1 cellular context compared by ENCODE assay signal in the genomic region with DNA sequence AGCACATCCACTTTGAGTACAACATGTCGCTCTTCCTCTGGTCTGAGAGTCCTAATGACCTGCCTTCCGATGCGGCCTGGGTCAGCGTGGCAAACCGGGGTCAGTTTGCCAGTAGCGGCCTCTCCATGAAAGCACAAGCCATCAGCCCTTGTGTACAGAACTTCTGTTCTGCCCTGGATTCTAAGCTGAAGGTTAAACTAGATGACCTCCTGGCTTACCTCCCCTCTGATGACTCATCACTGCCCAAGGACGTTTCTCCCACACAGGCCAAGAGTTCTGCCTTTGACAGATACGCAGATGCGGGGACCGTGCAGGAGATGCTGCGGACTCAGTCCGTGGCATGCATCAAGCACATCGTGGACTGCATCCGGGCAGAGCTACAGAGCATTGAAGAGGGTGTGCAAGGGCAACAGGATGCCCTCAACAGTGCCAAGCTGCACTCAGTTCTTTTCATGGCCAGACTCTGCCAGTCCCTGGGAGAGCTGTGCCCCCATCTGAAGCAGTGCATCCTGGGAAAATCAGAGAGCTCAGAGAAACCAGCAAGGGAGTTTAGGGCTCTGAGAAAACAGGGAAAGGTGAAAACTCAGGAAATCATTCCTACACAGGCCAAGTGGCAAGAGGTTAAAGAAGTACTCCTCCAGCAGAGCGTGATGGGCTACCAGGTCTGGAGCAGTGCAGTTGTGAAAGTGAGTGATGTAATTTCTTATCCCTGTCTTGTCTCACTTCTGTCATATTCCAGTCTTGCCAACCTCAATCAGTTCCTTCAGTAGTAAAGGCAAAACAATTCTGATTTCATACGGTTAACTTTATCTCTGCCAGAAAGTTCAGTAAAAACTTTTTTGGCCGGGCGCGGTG.
TF ChIP-seq lines count a peak whose summit lies in the region.

No MANE protein-coding gene starts in this region.

TF ChIP-seq in SK-N-SH, 30 proteins besides CTCF, POLR2A, EP300 and RAD21 (continued from another document):
- TF ChIP-seq ZBTB33 (IDR thresholded peaks at IDR 0.05; ENCODE audit: borderline replicate concordance, low read depth) (no peak), USF2 (IDR thresholded peaks at IDR 0.05; ENCODE audit: borderline replicate concordance, low read depth, low read length) (no peak), TEAD4 (IDR thresholded peaks at IDR 0.05; ENCODE audit: borderline replicate concordance, insufficient read depth) (no peak), FOSL2 (IDR thresholded peaks at IDR 0.05; ENCODE audit: borderline replicate concordance, low read depth) (peak; percentile 38; the same call in 1 of the 2 replicates), JUND (IDR thresholded peaks at IDR 0.05) (peak; percentile 29), SIN3A (IDR thresholded peaks at IDR 0.05; ENCODE audit: borderline replicate concordance, low read depth, low read length) (no peak), RFX5 (IDR thresholded peaks at IDR 0.05; ENCODE audit: low read length) (no peak), POLR2AphosphoS5 (IDR thresholded peaks at IDR 0.05; ENCODE audit: low read depth, low read length) (no peak), ELF1 (IDR thresholded peaks at IDR 0.05) (no peak)
